Comparison of ENCODE assay signal across 1 cellular context in the genomic region with DNA sequence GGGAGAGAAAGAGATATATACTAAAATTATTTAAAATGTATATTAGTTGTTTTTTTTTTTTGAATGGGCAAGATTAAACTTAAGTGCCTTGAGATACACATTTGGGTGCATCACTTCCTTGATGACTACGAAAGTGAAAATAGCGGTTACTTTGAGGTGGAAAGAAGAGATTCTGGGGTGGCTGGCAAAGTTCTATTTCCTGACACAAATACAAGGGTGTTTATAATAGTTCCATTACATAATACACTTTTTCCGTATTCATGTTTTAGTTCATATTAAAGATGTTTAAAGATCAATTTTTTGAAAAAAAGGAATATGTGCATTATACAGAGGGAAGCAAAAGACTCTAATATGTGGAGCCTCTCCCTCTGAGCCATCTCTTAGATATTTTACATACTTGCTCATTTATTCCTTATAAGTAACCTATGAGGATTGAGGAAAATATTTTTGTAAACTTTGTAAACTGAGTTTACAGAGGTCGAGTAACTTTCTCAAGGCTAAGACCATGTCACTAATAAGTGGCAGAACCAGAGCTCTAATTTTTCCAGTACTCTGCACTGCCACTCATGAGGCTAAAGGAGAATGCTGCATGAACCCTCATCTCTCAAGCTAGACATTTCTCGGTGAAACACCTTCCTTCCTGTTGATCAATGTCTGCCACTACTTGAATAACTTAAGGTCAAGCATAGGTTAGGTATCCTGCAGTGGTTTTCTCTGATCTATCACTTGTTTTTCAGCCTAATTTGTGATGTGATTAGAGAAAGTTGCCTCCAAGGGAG.
A peak's percentile ranks its signal among the peaks of the same experiment; 100 is the strongest.
TF ChIP-seq lines count a peak whose summit lies in the region.

No MANE protein-coding gene starts in this region.

TF ChIP-seq in GM12878, 131 proteins besides CTCF, POLR2A, EP300 and RAD21 (continues in another document):
- TF ChIP-seq, protein P1, sequence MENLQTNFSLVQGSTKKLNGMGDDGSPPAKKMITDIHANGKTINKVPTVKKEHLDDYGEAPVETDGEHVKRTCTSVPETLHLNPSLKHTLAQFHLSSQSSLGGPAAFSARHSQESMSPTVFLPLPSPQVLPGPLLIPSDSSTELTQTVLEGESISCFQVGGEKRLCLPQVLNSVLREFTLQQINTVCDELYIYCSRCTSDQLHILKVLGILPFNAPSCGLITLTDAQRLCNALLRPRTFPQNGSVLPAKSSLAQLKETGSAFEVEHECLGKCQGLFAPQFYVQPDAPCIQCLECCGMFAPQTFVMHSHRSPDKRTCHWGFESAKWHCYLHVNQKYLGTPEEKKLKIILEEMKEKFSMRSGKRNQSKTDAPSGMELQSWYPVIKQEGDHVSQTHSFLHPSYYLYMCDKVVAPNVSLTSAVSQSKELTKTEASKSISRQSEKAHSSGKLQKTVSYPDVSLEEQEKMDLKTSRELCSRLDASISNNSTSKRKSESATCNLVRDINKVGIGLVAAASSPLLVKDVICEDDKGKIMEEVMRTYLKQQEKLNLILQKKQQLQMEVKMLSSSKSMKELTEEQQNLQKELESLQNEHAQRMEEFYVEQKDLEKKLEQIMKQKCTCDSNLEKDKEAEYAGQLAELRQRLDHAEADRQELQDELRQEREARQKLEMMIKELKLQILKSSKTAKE (IDR thresholded peaks at IDR 0.05; ENCODE audit: low read depth, poor library complexity, severe bottlenecking), result peak; percentile 68
- TF ChIP-seq KAT2A (conservative IDR thresholded peaks at IDR 0.05; ENCODE audit: control insufficient read depth, low read depth, low read length), result no peak
- TF ChIP-seq IRF4 (IDR thresholded peaks at IDR 0.05; ENCODE audit: low read depth, low read length), result 0 out of 2 replicates have a peak, but pooled peaks have one; percentile 53
- TF ChIP-seq MTA2 (IDR thresholded peaks at IDR 0.05; ENCODE audit: low read depth), result peak; percentile 68; the same call in 1 of the 2 replicates
- no peak for TF ChIP-seq HDAC6 (IDR thresholded peaks at IDR 0.05; ENCODE audit: unreplicated experiment)
- TF ChIP-seq TCF3 (IDR thresholded peaks at IDR 0.05; ENCODE audit: borderline replicate concordance, insufficient read depth, low read depth, low read length), result no peak
- TF ChIP-seq NR2F1 (conservative IDR thresholded peaks at IDR 0.05), result peak; percentile 56; the same call in 1 of the 2 replicates
- TF ChIP-seq, protein P2, sequence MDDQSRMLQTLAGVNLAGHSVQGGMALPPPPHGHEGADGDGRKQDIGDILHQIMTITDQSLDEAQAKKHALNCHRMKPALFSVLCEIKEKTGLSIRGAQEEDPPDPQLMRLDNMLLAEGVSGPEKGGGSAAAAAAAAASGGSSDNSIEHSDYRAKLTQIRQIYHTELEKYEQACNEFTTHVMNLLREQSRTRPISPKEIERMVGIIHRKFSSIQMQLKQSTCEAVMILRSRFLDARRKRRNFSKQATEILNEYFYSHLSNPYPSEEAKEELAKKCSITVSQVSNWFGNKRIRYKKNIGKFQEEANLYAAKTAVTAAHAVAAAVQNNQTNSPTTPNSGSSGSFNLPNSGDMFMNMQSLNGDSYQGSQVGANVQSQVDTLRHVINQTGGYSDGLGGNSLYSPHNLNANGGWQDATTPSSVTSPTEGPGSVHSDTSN (IDR thresholded peaks at IDR 0.05; ENCODE audit: insufficient replicate concordance, low read depth, low read length), result no peak
- no peak; the same call in 1 of the 2 replicates for TF ChIP-seq PAX5 (IDR thresholded peaks at IDR 0.05; ENCODE audit: borderline replicate concordance, low read depth, low read length)
- peak; percentile 21; the same call in 1 of the 2 replicates for TF ChIP-seq CBX5 (IDR thresholded peaks at IDR 0.05; ENCODE audit: low read depth)
- no peak for TF ChIP-seq HDAC2 (IDR thresholded peaks at IDR 0.05)
- no peak for TF ChIP-seq FOXK2 (IDR thresholded peaks at IDR 0.05)
- no peak for TF ChIP-seq ESRRA (IDR thresholded peaks at IDR 0.05; ENCODE audit: low read length)
- TF ChIP-seq, protein P3, sequence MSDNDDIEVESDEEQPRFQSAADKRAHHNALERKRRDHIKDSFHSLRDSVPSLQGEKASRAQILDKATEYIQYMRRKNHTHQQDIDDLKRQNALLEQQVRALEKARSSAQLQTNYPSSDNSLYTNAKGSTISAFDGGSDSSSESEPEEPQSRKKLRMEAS (IDR thresholded peaks at IDR 0.05; ENCODE audit: low read depth, low read length), result no peak
- no peak for TF ChIP-seq WRNIP1 (IDR thresholded peaks at IDR 0.05; ENCODE audit: borderline replicate concordance, low read depth, low read length)
- no peak for TF ChIP-seq PAX8 (IDR thresholded peaks at IDR 0.05)
- no peak for TF ChIP-seq ZNF207 (IDR thresholded peaks at IDR 0.05; ENCODE audit: borderline replicate concordance)
- TF ChIP-seq, protein P4, sequence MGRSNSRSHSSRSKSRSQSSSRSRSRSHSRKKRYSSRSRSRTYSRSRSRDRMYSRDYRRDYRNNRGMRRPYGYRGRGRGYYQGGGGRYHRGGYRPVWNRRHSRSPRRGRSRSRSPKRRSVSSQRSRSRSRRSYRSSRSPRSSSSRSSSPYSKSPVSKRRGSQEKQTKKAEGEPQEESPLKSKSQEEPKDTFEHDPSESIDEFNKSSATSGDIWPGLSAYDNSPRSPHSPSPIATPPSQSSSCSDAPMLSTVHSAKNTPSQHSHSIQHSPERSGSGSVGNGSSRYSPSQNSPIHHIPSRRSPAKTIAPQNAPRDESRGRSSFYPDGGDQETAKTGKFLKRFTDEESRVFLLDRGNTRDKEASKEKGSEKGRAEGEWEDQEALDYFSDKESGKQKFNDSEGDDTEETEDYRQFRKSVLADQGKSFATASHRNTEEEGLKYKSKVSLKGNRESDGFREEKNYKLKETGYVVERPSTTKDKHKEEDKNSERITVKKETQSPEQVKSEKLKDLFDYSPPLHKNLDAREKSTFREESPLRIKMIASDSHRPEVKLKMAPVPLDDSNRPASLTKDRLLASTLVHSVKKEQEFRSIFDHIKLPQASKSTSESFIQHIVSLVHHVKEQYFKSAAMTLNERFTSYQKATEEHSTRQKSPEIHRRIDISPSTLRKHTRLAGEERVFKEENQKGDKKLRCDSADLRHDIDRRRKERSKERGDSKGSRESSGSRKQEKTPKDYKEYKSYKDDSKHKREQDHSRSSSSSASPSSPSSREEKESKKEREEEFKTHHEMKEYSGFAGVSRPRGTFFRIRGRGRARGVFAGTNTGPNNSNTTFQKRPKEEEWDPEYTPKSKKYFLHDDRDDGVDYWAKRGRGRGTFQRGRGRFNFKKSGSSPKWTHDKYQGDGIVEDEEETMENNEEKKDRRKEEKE (IDR thresholded peaks at IDR 0.05), result no peak
- TF ChIP-seq POU2F2 (IDR thresholded peaks at IDR 0.05; ENCODE audit: borderline replicate concordance, low read depth, low read length), result 0 out of 3 replicates have a peak, but pooled peaks have one; percentile 31
- TF ChIP-seq RFX5 (IDR thresholded peaks at IDR 0.05; ENCODE audit: low read depth, low read length), result no peak
- peak; percentile 68; the same call in 1 of the 2 replicates for TF ChIP-seq MEF2A (IDR thresholded peaks at IDR 0.05; ENCODE audit: insufficient read depth, low read depth, low read length)
- TF ChIP-seq, protein P5, sequence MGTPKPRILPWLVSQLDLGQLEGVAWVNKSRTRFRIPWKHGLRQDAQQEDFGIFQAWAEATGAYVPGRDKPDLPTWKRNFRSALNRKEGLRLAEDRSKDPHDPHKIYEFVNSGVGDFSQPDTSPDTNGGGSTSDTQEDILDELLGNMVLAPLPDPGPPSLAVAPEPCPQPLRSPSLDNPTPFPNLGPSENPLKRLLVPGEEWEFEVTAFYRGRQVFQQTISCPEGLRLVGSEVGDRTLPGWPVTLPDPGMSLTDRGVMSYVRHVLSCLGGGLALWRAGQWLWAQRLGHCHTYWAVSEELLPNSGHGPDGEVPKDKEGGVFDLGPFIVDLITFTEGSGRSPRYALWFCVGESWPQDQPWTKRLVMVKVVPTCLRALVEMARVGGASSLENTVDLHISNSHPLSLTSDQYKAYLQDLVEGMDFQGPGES (IDR thresholded peaks at IDR 0.05), result no peak
- TF ChIP-seq, protein P6, sequence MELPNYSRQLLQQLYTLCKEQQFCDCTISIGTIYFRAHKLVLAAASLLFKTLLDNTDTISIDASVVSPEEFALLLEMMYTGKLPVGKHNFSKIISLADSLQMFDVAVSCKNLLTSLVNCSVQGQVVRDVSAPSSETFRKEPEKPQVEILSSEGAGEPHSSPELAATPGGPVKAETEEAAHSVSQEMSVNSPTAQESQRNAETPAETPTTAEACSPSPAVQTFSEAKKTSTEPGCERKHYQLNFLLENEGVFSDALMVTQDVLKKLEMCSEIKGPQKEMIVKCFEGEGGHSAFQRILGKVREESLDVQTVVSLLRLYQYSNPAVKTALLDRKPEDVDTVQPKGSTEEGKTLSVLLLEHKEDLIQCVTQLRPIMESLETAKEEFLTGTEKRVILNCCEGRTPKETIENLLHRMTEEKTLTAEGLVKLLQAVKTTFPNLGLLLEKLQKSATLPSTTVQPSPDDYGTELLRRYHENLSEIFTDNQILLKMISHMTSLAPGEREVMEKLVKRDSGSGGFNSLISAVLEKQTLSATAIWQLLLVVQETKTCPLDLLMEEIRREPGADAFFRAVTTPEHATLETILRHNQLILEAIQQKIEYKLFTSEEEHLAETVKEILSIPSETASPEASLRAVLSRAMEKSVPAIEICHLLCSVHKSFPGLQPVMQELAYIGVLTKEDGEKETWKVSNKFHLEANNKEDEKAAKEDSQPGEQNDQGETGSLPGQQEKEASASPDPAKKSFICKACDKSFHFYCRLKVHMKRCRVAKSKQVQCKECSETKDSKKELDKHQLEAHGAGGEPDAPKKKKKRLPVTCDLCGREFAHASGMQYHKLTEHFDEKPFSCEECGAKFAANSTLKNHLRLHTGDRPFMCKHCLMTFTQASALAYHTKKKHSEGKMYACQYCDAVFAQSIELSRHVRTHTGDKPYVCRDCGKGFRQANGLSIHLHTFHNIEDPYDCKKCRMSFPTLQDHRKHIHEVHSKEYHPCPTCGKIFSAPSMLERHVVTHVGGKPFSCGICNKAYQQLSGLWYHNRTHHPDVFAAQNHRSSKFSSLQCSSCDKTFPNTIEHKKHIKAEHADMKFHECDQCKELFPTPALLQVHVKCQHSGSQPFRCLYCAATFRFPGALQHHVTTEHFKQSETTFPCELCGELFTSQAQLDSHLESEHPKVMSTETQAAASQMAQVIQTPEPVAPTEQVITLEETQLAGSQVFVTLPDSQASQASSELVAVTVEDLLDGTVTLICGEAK (IDR thresholded peaks at IDR 0.05; ENCODE audit: borderline replicate concordance), result no peak; the same call in 1 of the 2 replicates
- 0 out of 2 replicates have a peak, but pooled peaks have one; percentile 33 for TF ChIP-seq GABPA (IDR thresholded peaks at IDR 0.05; ENCODE audit: low read depth)
- TF ChIP-seq, protein P7, sequence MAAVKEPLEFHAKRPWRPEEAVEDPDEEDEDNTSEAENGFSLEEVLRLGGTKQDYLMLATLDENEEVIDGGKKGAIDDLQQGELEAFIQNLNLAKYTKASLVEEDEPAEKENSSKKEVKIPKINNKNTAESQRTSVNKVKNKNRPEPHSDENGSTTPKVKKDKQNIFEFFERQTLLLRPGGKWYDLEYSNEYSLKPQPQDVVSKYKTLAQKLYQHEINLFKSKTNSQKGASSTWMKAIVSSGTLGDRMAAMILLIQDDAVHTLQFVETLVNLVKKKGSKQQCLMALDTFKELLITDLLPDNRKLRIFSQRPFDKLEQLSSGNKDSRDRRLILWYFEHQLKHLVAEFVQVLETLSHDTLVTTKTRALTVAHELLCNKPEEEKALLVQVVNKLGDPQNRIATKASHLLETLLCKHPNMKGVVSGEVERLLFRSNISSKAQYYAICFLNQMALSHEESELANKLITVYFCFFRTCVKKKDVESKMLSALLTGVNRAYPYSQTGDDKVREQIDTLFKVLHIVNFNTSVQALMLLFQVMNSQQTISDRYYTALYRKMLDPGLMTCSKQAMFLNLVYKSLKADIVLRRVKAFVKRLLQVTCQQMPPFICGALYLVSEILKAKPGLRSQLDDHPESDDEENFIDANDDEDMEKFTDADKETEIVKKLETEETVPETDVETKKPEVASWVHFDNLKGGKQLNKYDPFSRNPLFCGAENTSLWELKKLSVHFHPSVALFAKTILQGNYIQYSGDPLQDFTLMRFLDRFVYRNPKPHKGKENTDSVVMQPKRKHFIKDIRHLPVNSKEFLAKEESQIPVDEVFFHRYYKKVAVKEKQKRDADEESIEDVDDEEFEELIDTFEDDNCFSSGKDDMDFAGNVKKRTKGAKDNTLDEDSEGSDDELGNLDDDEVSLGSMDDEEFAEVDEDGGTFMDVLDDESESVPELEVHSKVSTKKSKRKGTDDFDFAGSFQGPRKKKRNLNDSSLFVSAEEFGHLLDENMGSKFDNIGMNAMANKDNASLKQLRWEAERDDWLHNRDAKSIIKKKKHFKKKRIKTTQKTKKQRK (IDR thresholded peaks at IDR 0.05; ENCODE audit: low read depth, low read length), result no peak
- peak; percentile 91 for TF ChIP-seq NFIC (IDR thresholded peaks at IDR 0.05; ENCODE audit: low read depth, low read length)
- TF ChIP-seq SRF (IDR thresholded peaks at IDR 0.05; ENCODE audit: low read depth in 2 of 2, low read length in 2 of 2), result no peak
- no peak for TF ChIP-seq MYC (IDR thresholded peaks at IDR 0.05; ENCODE audit: insufficient read depth, insufficient read length, insufficient replicate concordance, low read length, severe bottlenecking)
- no peak for TF ChIP-seq LARP7 (IDR thresholded peaks at IDR 0.05)
- TF ChIP-seq CBFB (IDR thresholded peaks at IDR 0.05; ENCODE audit: low read depth), result peak; percentile 37; the same call in 1 of the 2 replicates
- TF ChIP-seq, protein P8, sequence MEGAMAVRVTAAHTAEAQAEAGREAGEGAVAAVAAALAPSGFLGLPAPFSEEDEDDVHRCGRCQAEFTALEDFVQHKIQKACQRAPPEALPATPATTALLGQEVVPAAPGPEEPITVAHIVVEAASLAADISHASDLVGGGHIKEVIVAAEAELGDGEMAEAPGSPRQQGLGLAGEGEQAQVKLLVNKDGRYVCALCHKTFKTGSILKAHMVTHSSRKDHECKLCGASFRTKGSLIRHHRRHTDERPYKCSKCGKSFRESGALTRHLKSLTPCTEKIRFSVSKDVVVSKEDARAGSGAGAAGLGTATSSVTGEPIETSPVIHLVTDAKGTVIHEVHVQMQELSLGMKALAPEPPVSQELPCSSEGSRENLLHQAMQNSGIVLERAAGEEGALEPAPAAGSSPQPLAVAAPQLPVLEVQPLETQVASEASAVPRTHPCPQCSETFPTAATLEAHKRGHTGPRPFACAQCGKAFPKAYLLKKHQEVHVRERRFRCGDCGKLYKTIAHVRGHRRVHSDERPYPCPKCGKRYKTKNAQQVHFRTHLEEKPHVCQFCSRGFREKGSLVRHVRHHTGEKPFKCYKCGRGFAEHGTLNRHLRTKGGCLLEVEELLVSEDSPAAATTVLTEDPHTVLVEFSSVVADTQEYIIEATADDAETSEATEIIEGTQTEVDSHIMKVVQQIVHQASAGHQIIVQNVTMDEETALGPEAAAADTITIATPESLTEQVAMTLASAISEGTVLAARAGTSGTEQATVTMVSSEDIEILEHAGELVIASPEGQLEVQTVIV (IDR thresholded peaks at IDR 0.05; ENCODE audit: borderline replicate concordance, partially characterized antibody), result no peak
- TF ChIP-seq, protein P9, sequence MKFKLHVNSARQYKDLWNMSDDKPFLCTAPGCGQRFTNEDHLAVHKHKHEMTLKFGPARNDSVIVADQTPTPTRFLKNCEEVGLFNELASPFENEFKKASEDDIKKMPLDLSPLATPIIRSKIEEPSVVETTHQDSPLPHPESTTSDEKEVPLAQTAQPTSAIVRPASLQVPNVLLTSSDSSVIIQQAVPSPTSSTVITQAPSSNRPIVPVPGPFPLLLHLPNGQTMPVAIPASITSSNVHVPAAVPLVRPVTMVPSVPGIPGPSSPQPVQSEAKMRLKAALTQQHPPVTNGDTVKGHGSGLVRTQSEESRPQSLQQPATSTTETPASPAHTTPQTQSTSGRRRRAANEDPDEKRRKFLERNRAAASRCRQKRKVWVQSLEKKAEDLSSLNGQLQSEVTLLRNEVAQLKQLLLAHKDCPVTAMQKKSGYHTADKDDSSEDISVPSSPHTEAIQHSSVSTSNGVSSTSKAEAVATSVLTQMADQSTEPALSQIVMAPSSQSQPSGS (IDR thresholded peaks at IDR 0.05; ENCODE audit: low read length), result peak; percentile 77
- TF ChIP-seq IKZF2 (IDR thresholded peaks at IDR 0.05), result peak; percentile 65 to 66; a peak in 3 of 4 replicates
